In genomic region chr18:54359233-54359632, GRCh38 we compare ENCODE assay signal across 1 cellular context.
TF ChIP-seq lines count a peak whose summit lies in the region.

No MANE protein-coding gene starts in this region.

TF ChIP-seq in HepG2, 621 proteins besides CTCF, POLR2A, EP300 and RAD21:
- TF ChIP-seq CBX5 (CRISPR knock-in tag; IDR thresholded peaks at IDR 0.05; ENCODE audit: borderline replicate concordance) = no peak
- TF ChIP-seq SUZ12 (IDR thresholded peaks at IDR 0.05; ENCODE audit: low read depth, low read length) = no peak
- TF ChIP-seq ZNF33B (CRISPR knock-in tag; IDR thresholded peaks at IDR 0.05) = no peak
- no peak for TF ChIP-seq DMAP1 (CRISPR knock-in tag; IDR thresholded peaks at IDR 0.05)
- no peak for TF ChIP-seq MLX (CRISPR knock-in tag; IDR thresholded peaks at IDR 0.05)
- TF ChIP-seq HES4 (CRISPR knock-in tag; IDR thresholded peaks at IDR 0.05; ENCODE audit: borderline replicate concordance) = no peak
- no peak for TF ChIP-seq ZNF780A (CRISPR knock-in tag; IDR thresholded peaks at IDR 0.05)
- TF ChIP-seq ZNF512B (CRISPR knock-in tag; IDR thresholded peaks at IDR 0.05; ENCODE audit: borderline replicate concordance) = no peak
- no peak for TF ChIP-seq NBN (conservative IDR thresholded peaks at IDR 0.05)
- TF ChIP-seq ZMAT3 (CRISPR knock-in tag; conservative IDR thresholded peaks at IDR 0.05) = no peak
- no peak for TF ChIP-seq ZNF275 (CRISPR knock-in tag; IDR thresholded peaks at IDR 0.05; ENCODE audit: borderline replicate concordance)
- TF ChIP-seq MAF1 (CRISPR knock-in tag; IDR thresholded peaks at IDR 0.05; ENCODE audit: borderline replicate concordance) = no peak
